9 cellular contexts compared by ENCODE assay signal in genomic region chr21:37914211-37914900, GRCh38. TPM values are rescaled to one million over a fixed set of nuclear protein-coding genes. Genes with fewer than 3 reads are reported as not detected.
DNase-seq lines count a peak whose midpoint lies in the region; ATAC-seq and TF ChIP-seq lines count a peak whose summit lies in the region.
"Had no signal": no experiment of that assay in that cellular context is flagged by ENCODE, and none has a peak within 500 bp of the region (broad histone marks: within the 10 kb centered on the region; RNA-seq: fewer than 3 reads in every experiment).

No MANE protein-coding gene starts in this region.

- H3K9ac ChIP-seq in smooth muscle cell (ENCODE audit: low read depth) = no peak overlapping the region

- WGBS in smooth muscle cell (ENCODE audit: low lambda C conversion rate) = 8% methylated on average over 31 of the region's 31 CpGs

- no peak for TF ChIP-seq CTCF in smooth muscle cell (IDR thresholded peaks at IDR 0.05; ENCODE audit: borderline replicate concordance, insufficient read depth, poor library complexity, severe bottlenecking)

- peaks cover 10% of the 10 kb centered on the region for H3K4me1 Mint-ChIP-seq in activated naive CD4-positive, alpha-beta T cell treated with anti-CD3 and anti-CD28 coated beads for 36 hours (ENCODE audit: low read depth)

- peaks cover 48% of the 10 kb centered on the region for H3K27me3 ChIP-seq in smooth muscle cell (ENCODE audit: low read depth)

- no peaks in the 10 kb centered on the region for H3K36me3 Mint-ChIP-seq in activated naive CD4-positive, alpha-beta T cell treated with anti-CD3 and anti-CD28 coated beads for 36 hours (ENCODE audit: low read depth)

- H3K9me3 ChIP-seq in smooth muscle cell (replicated peaks; ENCODE audit: low read depth) = no peaks in the 10 kb centered on the region
- H3K9me3 ChIP-seq: SJSA1 had no signal

- no peak for ATAC-seq in HG03139 (IDR thresholded peaks at IDR 0.05; ENCODE audit: unreplicated experiment)

- H2AFZ ChIP-seq in smooth muscle cell (ENCODE audit: low read depth) = no peak overlapping the region

- H4K20me1 ChIP-seq in smooth muscle cell (ENCODE audit: low read depth) = no peaks in the 10 kb centered on the region

- H3K9me3 Mint-ChIP-seq in activated naive CD4-positive, alpha-beta T cell treated with anti-CD3 and anti-CD28 coated beads for 36 hours = no peaks in the 10 kb centered on the region

- intact Hi-C loops in activated naive CD4-positive, alpha-beta T cell treated with anti-CD3 and anti-CD28 coated beads for 36 hours (cut with micrococcal nuclease) = no loop called here

- no peak overlapping the region for H3K4me3 ChIP-seq in smooth muscle cell
- H3K4me3 ChIP-seq: SJSA1 had no signal

- H3K27ac ChIP-seq in smooth muscle cell (ENCODE audit: low read depth) = no peak overlapping the region
- H3K27ac ChIP-seq: SJSA1 had no signal

- H3K4me1 ChIP-seq in smooth muscle cell (ENCODE audit: low read depth) = peaks cover 7% of the 10 kb centered on the region

- H3K4me2 ChIP-seq in smooth muscle cell = peak overlapping the region; percentile 59

- H3K27ac Mint-ChIP-seq in activated naive CD4-positive, alpha-beta T cell treated with anti-CD3 and anti-CD28 coated beads for 36 hours = no peak overlapping the region

- CTCF ChIA-PET in activated naive CD4-positive, alpha-beta T cell treated with anti-CD3 and anti-CD28 coated beads for 36 hours (lab: Charles Lee) = no interaction called here

- H3K79me2 ChIP-seq in smooth muscle cell (ENCODE audit: low read depth) = no peaks in the 10 kb centered on the region

- H3K27me3 Mint-ChIP-seq in activated naive CD4-positive, alpha-beta T cell treated with anti-CD3 and anti-CD28 coated beads for 36 hours (ENCODE audit: low read depth) = peaks cover 56% of the 10 kb centered on the region

- H3K36me3 ChIP-seq in smooth muscle cell (ENCODE audit: low read depth) = no peaks in the 10 kb centered on the region
- H3K36me3 ChIP-seq: SJSA1 had no signal

- DNase-seq in activated naive CD4-positive, alpha-beta T cell treated with anti-CD3 and anti-CD28 coated beads for 36 hours = peak; percentile 16
- no peak for DNase-seq in activated naive CD4-positive, alpha-beta T cell (lab: John Stamatoyannopoulos, UW)
- DNase-seq in NCI-H748 (lab: John Stamatoyannopoulos, UW; ENCODE audit: unreplicated experiment) (peak; percentile 74), fibroblast of peridontal ligament (ENCODE audit: extremely low read depth) (peak; percentile 28), smooth muscle cell (lab: John Stamatoyannopoulos, UW; ENCODE audit: unreplicated experiment) (no peak), NCI-H2227 treated with DMSO at 0.1 percent for 48 hours (lab: John Stamatoyannopoulos, UW) (no peak)
- DNase-seq in NK-92 treated with Interleukin-12 subunit alpha and Interleukin-12 subunit beta, amount 100 ng/mL, for 24 hours (lab: John Stamatoyannopoulos, UW) = no peak

- no peaks in the 10 kb centered on the region for H3F3A ChIP-seq in smooth muscle cell (ENCODE audit: low read depth)

- H3K4me3 Mint-ChIP-seq in activated naive CD4-positive, alpha-beta T cell treated with anti-CD3 and anti-CD28 coated beads for 36 hours = no peak overlapping the region

RNA-seq across cellular contexts. Expression of gene KCNJ6, which starts 1.9 kb away (rescaled TPM):
- total RNA-seq in activated naive CD4-positive, alpha-beta T cell treated with anti-CD3 and anti-CD28 coated beads for 36 hours = not detected
- 0.27 and 0.40 TPM in 2 replicates for total RNA-seq in smooth muscle cell
- polyA plus RNA-seq in smooth muscle cell = 0.15 and 0.28 TPM in 2 replicates

Comparison
In these comparisons a context has a peak if more than half of its experiments do, and no peak if none do; other contexts are left out.
1. DNase-seq: peak in activated naive CD4-positive, alpha-beta T cell treated with anti-CD3 and anti-CD28 coated beads for 36 hours (single experiment), NCI-H748 (single experiment) and fibroblast of peridontal ligament (single experiment); none in activated naive CD4-positive, alpha-beta T cell (0 of 4), smooth muscle cell (single experiment), NK-92 treated with Interleukin-12 subunit alpha and Interleukin-12 subunit beta, amount 100 ng/mL, for 24 hours (single experiment) and NCI-H2227 treated with DMSO at 0.1 percent for 48 hours (single experiment).